ENCODE assay signal across 3 cellular contexts in the genomic region with DNA sequence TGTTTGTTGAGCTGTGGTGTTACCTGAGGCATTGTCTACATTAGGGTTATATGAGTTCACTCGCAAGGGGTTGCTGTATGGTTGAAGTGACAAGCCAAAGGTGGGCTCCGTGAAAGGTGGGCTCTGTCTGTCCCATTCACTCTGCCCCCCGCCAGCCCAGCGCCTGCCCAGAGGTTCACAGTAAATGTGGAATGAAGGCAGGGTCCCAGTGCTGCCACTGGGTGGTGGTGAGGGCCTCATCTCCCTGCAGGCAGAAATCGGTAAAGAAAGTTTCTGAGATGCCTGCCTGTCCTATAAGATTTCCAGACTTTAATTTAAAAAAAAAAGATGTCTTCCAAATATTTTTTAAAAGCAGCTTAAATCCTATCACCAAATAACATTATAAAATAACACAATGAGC. TPM values are rescaled to one million over a fixed set of nuclear protein-coding genes. Genes with fewer than 3 reads are reported as not detected.
"Had no signal": no experiment of that assay in that cellular context is flagged by ENCODE, and none has a peak within 500 bp of the region (broad histone marks: within the 10 kb centered on the region; RNA-seq: fewer than 3 reads in every experiment).

No MANE protein-coding gene starts in this region.

RNA-seq across cellular contexts. Expression of a gene that starts 26.7 kb away (rescaled TPM):
- total RNA-seq: dermis blood vessel endothelial cell, lung microvascular endothelial cell, smooth muscle cell had no signal
- polyA plus RNA-seq: smooth muscle cell had no signal
